In the genomic region with DNA sequence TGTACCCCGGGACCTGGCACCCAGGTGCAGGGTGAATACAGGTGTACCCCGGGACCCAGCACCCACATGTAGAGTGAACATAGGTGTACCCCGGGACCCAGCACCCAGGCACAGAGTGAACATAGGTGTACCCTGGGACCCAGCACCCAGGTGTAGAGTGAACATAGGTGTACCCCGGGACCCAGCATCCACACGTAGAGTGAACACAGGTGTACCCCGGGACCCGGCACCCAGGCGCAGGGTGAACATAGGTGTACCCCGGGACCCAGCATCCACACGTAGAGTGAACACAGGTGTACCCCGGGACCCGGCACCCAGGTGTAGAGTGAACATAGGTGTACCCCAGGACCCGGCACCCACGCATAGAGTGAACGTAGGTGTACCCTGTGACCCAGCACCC, we compare ENCODE assay signal across 1 cellular context. TPM values are rescaled to one million over a fixed set of nuclear protein-coding genes. Genes with fewer than 3 reads are reported as not detected.
"Had no signal": no experiment of that assay in that cellular context is flagged by ENCODE, and none has a peak within 500 bp of the region (broad histone marks: within the 10 kb centered on the region; RNA-seq: fewer than 3 reads in every experiment).

No MANE protein-coding gene starts in this region.

RNA-seq across cellular contexts. Expression of a gene that starts 17.4 kb away (rescaled TPM):
- total RNA-seq: RPMI7951 had no signal
